In genomic region chr22:20431520-20432237, GRCh38 we compare ENCODE assay signal across 11 cellular contexts. TPM values are rescaled to one million over a fixed set of nuclear protein-coding genes. Genes with fewer than 3 reads are reported as not detected.
DNase-seq lines count a peak whose midpoint lies in the region; ATAC-seq and TF ChIP-seq lines count a peak whose summit lies in the region.
"Had no signal": no experiment of that assay in that cellular context is flagged by ENCODE, and none has a peak within 500 bp of the region (broad histone marks: within the 10 kb centered on the region; RNA-seq: fewer than 3 reads in every experiment).

No MANE protein-coding gene starts in this region.

- H3K79me2 ChIP-seq in parathyroid adenoma, result no peaks in the 10 kb centered on the region

- H3K4me1 Mint-ChIP-seq in CD14-positive monocyte (peaks cover 28% of the 10 kb centered on the region), endodermal cell (peaks cover 10% of the 10 kb centered on the region)

- TF ChIP-seq CTCF in CD14-positive monocyte (IDR thresholded peaks at IDR 0.05) (no peak), endodermal cell (conservative IDR thresholded peaks at IDR 0.05) (no peak), parathyroid adenoma (IDR thresholded peaks at IDR 0.05) (no peak), transverse colon (IDR thresholded peaks at IDR 0.05) (no peak)

- ATAC-seq in HG02798 (IDR thresholded peaks at IDR 0.05; ENCODE audit: poor library complexity, unreplicated experiment), result no peak

- TF ChIP-seq POLR2A in transverse colon (IDR thresholded peaks at IDR 0.05), result no peak

- intact Hi-C loops in CD14-positive monocyte (cut with micrococcal nuclease) (no loop called here), transverse colon (cut with DNase I; ENCODE audit: low total_unique reads) (loop anchor here (5.0 kb wide), 1 partner anchor 1139 kb away; the partner anchor contains the start of gene CLTCL1)

- TF ChIP-seq EP300 in transverse colon (IDR thresholded peaks at IDR 0.05; ENCODE audit: low read depth), result no peak

- in situ Hi-C loops in transverse colon (cut with MboI; ENCODE audit: low pct_ligation_motif_present in 1 of 4, low pct_unique_long_range_greater_than_20kb in 1 of 4, low sequenced_read_pairs in 3 of 4), result no loop called here

- DNase-seq in CD14-positive monocyte (ENCODE audit: low spot score) (no peak), HuH-7.5 (ENCODE audit: low spot score) (peak; percentile 54), endodermal cell (peak; percentile 76), transverse colon (no peak), COLO668 (lab: John Stamatoyannopoulos, UW; ENCODE audit: unreplicated experiment) (no peak), NCI-H446 (lab: John Stamatoyannopoulos, UW) (no peak)
- DNase-seq: midbrain had no signal

- peak overlapping the region; percentile 62 for H3K4me2 ChIP-seq in parathyroid adenoma (ENCODE audit: low read length)

- H3K4me1 ChIP-seq in endodermal cell (ENCODE audit: control insufficient read depth, insufficient read depth, low read length), result no peaks in the 10 kb centered on the region
- H3K4me1 ChIP-seq in parathyroid adenoma, result no peaks in the 10 kb centered on the region
- H3K4me1 ChIP-seq in transverse colon, result peaks cover 19 to 42% (median 39%) of the 10 kb centered on the region in 4 donors

- no peak overlapping the region for H3K27ac Mint-ChIP-seq in CD14-positive monocyte
- H3K27ac Mint-ChIP-seq in endodermal cell, result no peak overlapping the region

- H3K9ac ChIP-seq in endodermal cell (ENCODE audit: extremely low read depth, low read length, poor library complexity, severe bottlenecking), result no peak overlapping the region
- H3K9ac ChIP-seq in parathyroid adenoma, result no peak overlapping the region

- H2AFZ ChIP-seq in parathyroid adenoma, result no peak overlapping the region

- H3K4me3 Mint-ChIP-seq in CD14-positive monocyte (peak overlapping the region; percentile 60 to 92), endodermal cell (peak overlapping the region; percentile 34)

- H3K27ac ChIP-seq in endodermal cell (ENCODE audit: low read depth, low read length) (no peak overlapping the region), parathyroid adenoma (no peak overlapping the region), transverse colon (no peak overlapping the region)
- H3K27ac ChIP-seq: epithelial cell of prostate, SJSA1 had no signal

- peaks cover 32% of the 10 kb centered on the region for H3K36me3 ChIP-seq in endodermal cell (ENCODE audit: control insufficient read depth, insufficient read depth, low read length)
- H3K36me3 ChIP-seq in parathyroid adenoma (ENCODE audit: control insufficient read depth, insufficient read depth, low read length), result no peaks in the 10 kb centered on the region
- H3K36me3 ChIP-seq in transverse colon, result no peaks in the 10 kb centered on the region

- H3K27me3 ChIP-seq in endodermal cell (ENCODE audit: control insufficient read depth, insufficient read depth, low read length, poor library complexity, severe bottlenecking), result peaks cover 63% of the 10 kb centered on the region
- H3K27me3 ChIP-seq in parathyroid adenoma (ENCODE audit: control insufficient read depth, insufficient read depth, low read length), result peaks cover 4% of the 10 kb centered on the region
- peaks cover 95% of the 10 kb centered on the region for H3K27me3 ChIP-seq in transverse colon
- H3K27me3 ChIP-seq: SJSA1 had no signal

- H3K36me3 Mint-ChIP-seq in CD14-positive monocyte (peaks cover 2 to 31% of the 10 kb centered on the region in 2 donors), endodermal cell (ENCODE audit: low read depth) (peaks cover 16% of the 10 kb centered on the region)

- H3K4me3 ChIP-seq in endodermal cell (ENCODE audit: low read length) (peak overlapping the region; percentile 56), parathyroid adenoma (ENCODE audit: low read depth, low read length) (peak overlapping the region; percentile 24), transverse colon (peak overlapping the region in 2 of 4 donors; percentile 19 to 27)
- H3K4me3 ChIP-seq: SJSA1 had no signal

- H3K27me3 Mint-ChIP-seq in CD14-positive monocyte (ENCODE audit: low read depth in 3 of 3), result peaks cover 74 to 94% (median 89%) of the 10 kb centered on the region in 3 donors
- peaks cover 67% of the 10 kb centered on the region for H3K27me3 Mint-ChIP-seq in endodermal cell (ENCODE audit: insufficient read depth)

- 43 to 45% methylated on average over 10 to 48 of the region's 49 CpGs for WGBS in endodermal cell (ENCODE audit: insufficient coverage in 1 of 2, insufficient read length in 1 of 2), 2 experiments
- 61% methylated on average over 35 of the region's 49 CpGs; no CpG with 5 or more reads in 1 of the 2 donors for WGBS in transverse colon (ENCODE audit: low coverage in 1 of 2), 2 donors

- H3K9me3 Mint-ChIP-seq in CD14-positive monocyte (peaks cover 0 to 16% (median 14%) of the 10 kb centered on the region in 7 donors), endodermal cell (no peaks in the 10 kb centered on the region)

- no peaks in the 10 kb centered on the region for H3K9me3 ChIP-seq in endodermal cell (ENCODE audit: control insufficient read depth, low read length)
- H3K9me3 ChIP-seq in parathyroid adenoma (ENCODE audit: control insufficient read depth, low read length), result no peaks in the 10 kb centered on the region
- H3K9me3 ChIP-seq in transverse colon, result no peaks in the 10 kb centered on the region
- H3K9me3 ChIP-seq: SJSA1 had no signal

RNA-seq across cellular contexts. Expression of gene SCARF2, which starts 5.9 kb away (rescaled TPM):
- under 1 TPM in 1 of 2 donors, not detected in 1; 0.12 TPM for polyA plus RNA-seq in CD14-positive monocyte
- total RNA-seq in endodermal cell (10 to 100 TPM; 19.8 to 20.3 TPM), transverse colon (10 to 100 TPM in 1 of 4 donors, 1 to 10 TPM in 3; 3.4 to 15.9 (median 8.7) TPM)
- polyA plus RNA-seq in endodermal cell (2013, experiment 1 of 2), result 11.9 TPM
- 12.5 TPM for polyA plus RNA-seq in endodermal cell (2013, experiment 2 of 2)

RNA-seq across cellular contexts. Expression of gene ZNF74, which starts 37.7 kb away (rescaled TPM):
- polyA plus RNA-seq in CD14-positive monocyte, result 1 to 10 TPM; 1.9 TPM
- 10 to 100 TPM; 36.9 to 41.7 TPM for total RNA-seq in endodermal cell
- polyA plus RNA-seq in endodermal cell (2013, experiment 1 of 2), result 31.7 TPM
- 28.7 TPM for polyA plus RNA-seq in endodermal cell (2013, experiment 2 of 2)
- total RNA-seq in transverse colon, result 10 to 100 TPM in 1 of 4 donors, 1 to 10 TPM in 3; 1.9 to 11.5 (median 6.6) TPM

Comparison
In these comparisons a context has a peak if more than half of its experiments do, and no peak if none do; other contexts are left out.
1. DNase-seq: peak in HuH-7.5 (single experiment) and endodermal cell (single experiment); none in CD14-positive monocyte (single experiment), transverse colon (single experiment), COLO668 (single experiment) and NCI-H446 (0 of 2).